Comparison of ENCODE assay signal across 17 cellular contexts in the genomic region with DNA sequence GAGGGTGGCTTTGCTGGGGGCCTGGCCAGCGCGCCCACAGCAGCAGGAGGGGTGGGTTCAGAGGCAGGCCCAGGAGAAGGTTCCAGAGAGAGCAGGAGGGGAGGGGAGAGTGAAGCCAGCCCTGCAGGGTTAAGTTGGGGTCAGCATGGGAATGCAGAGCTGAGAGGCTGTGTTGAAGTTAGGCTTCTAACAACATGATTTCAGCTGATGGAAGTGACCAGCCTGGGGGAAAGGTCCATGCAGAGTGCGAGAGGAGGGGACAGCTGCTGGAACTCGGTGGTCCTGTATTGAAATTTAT. TPM values are rescaled to one million over a fixed set of nuclear protein-coding genes. Genes with fewer than 3 reads are reported as not detected.
A peak's percentile ranks its signal among the peaks of the same experiment; 100 is the strongest.
DNase-seq lines count a peak whose midpoint lies in the region; ATAC-seq, FAIRE-seq and TF ChIP-seq lines count a peak whose summit lies in the region.
"Had no signal": no experiment of that assay in that cellular context is flagged by ENCODE, and none has a peak within 500 bp of the region (broad histone marks: within the 10 kb centered on the region; RNA-seq: fewer than 3 reads in every experiment).

No MANE protein-coding gene starts in this region.

- FAIRE-seq in endothelial cell of umbilical vein (lab: Jason Lieb, UNC): no peak
- FAIRE-seq: D721Med had no signal

- no peaks in the 10 kb centered on the region for H3K9me3 Mint-ChIP-seq in activated naive CD4-positive, alpha-beta T cell treated with anti-CD3 and anti-CD28 coated beads, Interleukin-2, amount 50 U/mL, for 72 hours
- no peaks in the 10 kb centered on the region for H3K9me3 Mint-ChIP-seq in activated naive CD4-positive, alpha-beta T cell treated with anti-CD3 and anti-CD28 coated beads, Interleukin-2, amount 10 ng/mL, durations not matched to agents 7 days and 5 days
- no peaks in the 10 kb centered on the region for H3K9me3 Mint-ChIP-seq in stimulated activated memory B cell treated with anti-CD40 and anti-IgM and Interleukin-4, amounts not matched to agents 10 μg/mL and 1 μg/mL and 100 μg/mL, for 72 hours

- H3K4me3 ChIP-seq in RWPE2 (ENCODE audit: severe bottlenecking) (no peak overlapping the region), endothelial cell of umbilical vein (replicated peaks in 1 of 3; ENCODE audit: insufficient read depth in 1 of 3, low read depth in 1 of 3, low read length in 3 of 3) (no peak overlapping the region)

- H3K27me3 ChIP-seq in RWPE2 (ENCODE audit: insufficient read depth, poor library complexity, severe bottlenecking): no peaks in the 10 kb centered on the region
- H3K27me3 ChIP-seq in endothelial cell of umbilical vein (ENCODE audit: control insufficient read depth in 2 of 2, insufficient read depth in 2 of 2, low read length in 2 of 2): no peaks in the 10 kb centered on the region

- no peaks in the 10 kb centered on the region for H3K27me3 Mint-ChIP-seq in activated naive CD4-positive, alpha-beta T cell treated with anti-CD3 and anti-CD28 coated beads, Interleukin-2, amount 10 ng/mL, durations not matched to agents 7 days and 5 days
- H3K27me3 Mint-ChIP-seq in stimulated activated memory B cell treated with anti-CD40 and anti-IgM and Interleukin-4, amounts not matched to agents 10 μg/mL and 1 μg/mL and 100 μg/mL, for 72 hours: no peaks in the 10 kb centered on the region

- H3K4me1 ChIP-seq in RWPE2 (ENCODE audit: insufficient read depth, poor library complexity, severe bottlenecking) (no peaks in the 10 kb centered on the region), endothelial cell of umbilical vein (ENCODE audit: control insufficient read depth, extremely low read depth, insufficient read depth, low read length) (peaks cover 25% of the 10 kb centered on the region)

- peaks cover 2% of the 10 kb centered on the region for H3K4me1 Mint-ChIP-seq in activated naive CD4-positive, alpha-beta T cell treated with anti-CD3 and anti-CD28 coated beads, Interleukin-2, amount 10 ng/mL, durations not matched to agents 7 days and 5 days
- peaks cover 21% of the 10 kb centered on the region for H3K4me1 Mint-ChIP-seq in stimulated activated memory B cell treated with anti-CD40 and anti-IgM and Interleukin-4, amounts not matched to agents 10 μg/mL and 1 μg/mL and 100 μg/mL, for 72 hours

- no peak for DNase-seq in activated naive CD4-positive, alpha-beta T cell treated with anti-CD3 and anti-CD28 coated beads, Interleukin-2, amount 50 U/mL, for 72 hours (ENCODE audit: low spot score in 2 of 2)
- no peak for DNase-seq in activated naive CD4-positive, alpha-beta T cell treated with anti-CD3 and anti-CD28 coated beads, Interleukin-2, amount 10 ng/mL, durations not matched to agents 7 days and 5 days
- DNase-seq in RWPE2 (ENCODE audit: low spot score) (peak; percentile 23), endothelial cell of umbilical vein (ENCODE audit: low read depth, low spot score) (no peak), AML-193 (lab: John Stamatoyannopoulos, UW) (no peak)
- DNase-seq: amniotic stem cell; central memory CD4-positive, alpha-beta T cell; NCI-H187; NCI-H446 treated with DMSO at 0.1 percent for 48 hours; occipital lobe had no signal

- H3K9me3 ChIP-seq in RWPE2 (ENCODE audit: severe bottlenecking) (no peaks in the 10 kb centered on the region), endothelial cell of umbilical vein (replicated peaks; ENCODE audit: control insufficient read depth, insufficient read depth, low read length) (no peaks in the 10 kb centered on the region)

- TF ChIP-seq POLR2A in endothelial cell of umbilical vein (IDR thresholded peaks at IDR 0.05; ENCODE audit: low read depth, low read length): no peak

- H3K4me3 Mint-ChIP-seq in activated naive CD4-positive, alpha-beta T cell treated with anti-CD3 and anti-CD28 coated beads, Interleukin-2, amount 10 ng/mL, durations not matched to agents 7 days and 5 days: no peak overlapping the region
- H3K4me3 Mint-ChIP-seq in stimulated activated memory B cell treated with anti-CD40 and anti-IgM and Interleukin-4, amounts not matched to agents 10 μg/mL and 1 μg/mL and 100 μg/mL, for 72 hours: no peak overlapping the region

- BruUV-seq in endothelial cell of umbilical vein (replicated peaks; lab: Mats Ljungman, UMichigan): no TSS peak

- no peak overlapping the region for H3K27ac ChIP-seq in RWPE2 (ENCODE audit: poor library complexity, severe bottlenecking)
- peak overlapping the region; percentile 78 for H3K27ac ChIP-seq in endothelial cell of umbilical vein (ENCODE audit: insufficient read depth, low read depth, low read length)

- dilution Hi-C loops in endothelial cell of umbilical vein (cut with MboI; ENCODE audit: extremely low pct_ligation_motif_present, low sequenced_read_pairs): no loop called here

- H3K9me1 ChIP-seq in endothelial cell of umbilical vein (replicated peaks; ENCODE audit: control insufficient read depth, extremely low read depth, insufficient read depth, low read length): no peaks in the 10 kb centered on the region

- H3K79me2 ChIP-seq in endothelial cell of umbilical vein (ENCODE audit: control insufficient read depth, insufficient read depth, low read length): no peaks in the 10 kb centered on the region

- CTCF ChIA-PET in activated naive CD4-positive, alpha-beta T cell treated with anti-CD3 and anti-CD28 coated beads, Interleukin-2, amount 10 ng/mL, durations not matched to agents 7 days and 5 days (lab: Charles Lee): no interaction called here
- CTCF ChIA-PET in endothelial cell of umbilical vein (lab: Charles Lee): interaction anchor here (1.0 to 1.8 kb wide), 4 partner anchors 36 to 91 kb away, joined by 3 to 9 read pairs (median 6); a partner anchor contains a TSS

- peaks cover 27 to 67% of the 10 kb centered on the region in 2 donors for H3K36me3 Mint-ChIP-seq in activated naive CD4-positive, alpha-beta T cell treated with anti-CD3 and anti-CD28 coated beads, Interleukin-2, amount 50 U/mL, for 72 hours
- peaks cover 62% of the 10 kb centered on the region for H3K36me3 Mint-ChIP-seq in activated naive CD4-positive, alpha-beta T cell treated with anti-CD3 and anti-CD28 coated beads, Interleukin-2, amount 10 ng/mL, durations not matched to agents 7 days and 5 days
- peaks cover 85% of the 10 kb centered on the region for H3K36me3 Mint-ChIP-seq in stimulated activated memory B cell treated with anti-CD40 and anti-IgM and Interleukin-4, amounts not matched to agents 10 μg/mL and 1 μg/mL and 100 μg/mL, for 72 hours

- peak overlapping the region; percentile 80 to 97 for H3K27ac Mint-ChIP-seq in activated naive CD4-positive, alpha-beta T cell treated with anti-CD3 and anti-CD28 coated beads, Interleukin-2, amount 50 U/mL, for 72 hours
- H3K27ac Mint-ChIP-seq in activated naive CD4-positive, alpha-beta T cell treated with anti-CD3 and anti-CD28 coated beads, Interleukin-2, amount 10 ng/mL, durations not matched to agents 7 days and 5 days: no peak overlapping the region
- H3K27ac Mint-ChIP-seq in stimulated activated memory B cell treated with anti-CD40 and anti-IgM and Interleukin-4, amounts not matched to agents 10 μg/mL and 1 μg/mL and 100 μg/mL, for 72 hours: peak overlapping the region; percentile 73

- POLR2A ChIA-PET in endothelial cell of umbilical vein (lab: Charles Lee): interaction anchor here (1.0 kb wide), 1 partner anchor 36 kb away, joined by 3 read pairs; a partner anchor contains a TSS

- TF ChIP-seq CTCF in RWPE2 (IDR thresholded peaks at IDR 0.05; ENCODE audit: poor library complexity, severe bottlenecking) (no peak), endothelial cell of umbilical vein (IDR thresholded peaks at IDR 0.05; ENCODE audit: extremely low read depth in 1 of 2, insufficient read depth in 1 of 2, low read depth in 1 of 2, low read length in 2 of 2) (no peak)

- H4K20me1 ChIP-seq in endothelial cell of umbilical vein (replicated peaks; ENCODE audit: control insufficient read depth, extremely low read depth, insufficient read depth, low read length): no peaks in the 10 kb centered on the region

- intact Hi-C loops in endothelial cell of umbilical vein (cut with micrococcal nuclease): loop anchor here (2.0 to 10.0 kb wide), 2 partner anchors 36 to 96 kb away; a partner anchor contains a TSS

- no peak overlapping the region for H3K4me2 ChIP-seq in endothelial cell of umbilical vein (ENCODE audit: insufficient read depth, low read length)

- ATAC-seq in activated naive CD4-positive, alpha-beta T cell treated with anti-CD3 and anti-CD28 coated beads, Interleukin-2, amount 50 U/mL, for 72 hours: peak in 1 of 2 donors; percentile 21
- ATAC-seq in RWPE2 (ENCODE audit: low read depth) (no peak), HG03280 (IDR thresholded peaks at IDR 0.05; ENCODE audit: unreplicated experiment) (no peak), GM19035 (IDR thresholded peaks at IDR 0.05; ENCODE audit: unreplicated experiment) (no peak)
- ATAC-seq in stimulated activated memory B cell treated with anti-CD40 and anti-IgM and Interleukin-4, amounts not matched to agents 10 μg/mL and 1 μg/mL and 100 μg/mL, for 72 hours: peak; percentile 31

- no peak overlapping the region for H3K9ac ChIP-seq in endothelial cell of umbilical vein (replicated peaks; ENCODE audit: extremely low read depth, insufficient read depth, low read length)

- peaks cover 3% of the 10 kb centered on the region; the same call in 1 of the 2 replicates for H3K36me3 ChIP-seq in RWPE2 (ENCODE audit: low read depth)
- peaks cover 3 to 37% of the 10 kb centered on the region in 2 experiments for H3K36me3 ChIP-seq in endothelial cell of umbilical vein (ENCODE audit: control insufficient read depth in 2 of 2, extremely low read depth in 1 of 2, insufficient read depth in 2 of 2, low read length in 2 of 2)

- no peak overlapping the region for H2AFZ ChIP-seq in endothelial cell of umbilical vein (ENCODE audit: low read depth, low read length)

RNA-seq across cellular contexts. Expression of a gene that starts 35.9 kb away (rescaled TPM):
- 100 to 1,000 TPM; 102 to 135 TPM for total RNA-seq in activated naive CD4-positive, alpha-beta T cell treated with anti-CD3 and anti-CD28 coated beads, Interleukin-2, amount 50 U/mL, for 72 hours
- 96.2 and 99.2 TPM in 2 replicates for total RNA-seq in endothelial cell of umbilical vein
- 73.5 and 77.5 TPM in 2 replicates for polyA plus RNA-seq in endothelial cell of umbilical vein
- 52.3 and 58.9 TPM in 2 replicates for polyA plus RNA-seq in endothelial cell of umbilical vein (2011; cell fraction: cytosol; rRNA removed)
- 271 and 353 TPM in 2 replicates for polyA plus RNA-seq in endothelial cell of umbilical vein (2011; cell fraction: nucleus; rRNA removed)
- 93.3 and 93.6 TPM in 2 replicates for polyA plus RNA-seq in endothelial cell of umbilical vein (2012)
- polyA minus RNA-seq in endothelial cell of umbilical vein: 108 and 125 TPM in 2 replicates
- polyA minus RNA-seq in endothelial cell of umbilical vein (2011; cell fraction: cytosol; rRNA and poly(A)+ RNA removed): 21.8 TPM
- 142 and 151 TPM in 2 replicates for polyA minus RNA-seq in endothelial cell of umbilical vein (2011; cell fraction: nucleus; rRNA and poly(A)+ RNA removed)

RNA-seq across cellular contexts. Expression of a gene that starts 38.1 kb away (rescaled TPM):
- not detected for total RNA-seq in activated naive CD4-positive, alpha-beta T cell treated with anti-CD3 and anti-CD28 coated beads, Interleukin-2, amount 50 U/mL, for 72 hours
- total RNA-seq in endothelial cell of umbilical vein: not detected in 2 replicates
- 0.07 and 0.08 TPM in 2 replicates for polyA plus RNA-seq in endothelial cell of umbilical vein
- not detected in 2 replicates for polyA plus RNA-seq in endothelial cell of umbilical vein (2011; cell fraction: cytosol; rRNA removed)
- polyA plus RNA-seq in endothelial cell of umbilical vein (2011; cell fraction: nucleus; rRNA removed): 0.53 and 0.59 TPM in 2 replicates
- not detected in 2 replicates for polyA plus RNA-seq in endothelial cell of umbilical vein (2012)
- polyA minus RNA-seq in endothelial cell of umbilical vein: 0.21 and 0.97 TPM in 2 replicates
- polyA minus RNA-seq in endothelial cell of umbilical vein (2011; cell fraction: cytosol; rRNA and poly(A)+ RNA removed): not detected
- 0.53 and 0.82 TPM in 2 replicates for polyA minus RNA-seq in endothelial cell of umbilical vein (2011; cell fraction: nucleus; rRNA and poly(A)+ RNA removed)
- total RNA-seq: G401, occipital lobe had no signal

RNA-seq across cellular contexts. Expression of a gene that starts 40.7 kb away (rescaled TPM):
- total RNA-seq in activated naive CD4-positive, alpha-beta T cell treated with anti-CD3 and anti-CD28 coated beads, Interleukin-2, amount 50 U/mL, for 72 hours: 10 to 100 TPM; 41.4 to 54.1 TPM
- total RNA-seq in endothelial cell of umbilical vein: 166 and 171 TPM in 2 replicates
- 175 and 195 TPM in 2 replicates for polyA plus RNA-seq in endothelial cell of umbilical vein
- 95.6 and 104 TPM in 2 replicates for polyA plus RNA-seq in endothelial cell of umbilical vein (2011; cell fraction: cytosol; rRNA removed)
- polyA plus RNA-seq in endothelial cell of umbilical vein (2011; cell fraction: nucleus; rRNA removed): 59.4 and 61.8 TPM in 2 replicates
- polyA plus RNA-seq in endothelial cell of umbilical vein (2012): 77.5 and 97.2 TPM in 2 replicates
- polyA minus RNA-seq in endothelial cell of umbilical vein: 168 and 190 TPM in 2 replicates
- 101 TPM for polyA minus RNA-seq in endothelial cell of umbilical vein (2011; cell fraction: cytosol; rRNA and poly(A)+ RNA removed)
- 23.2 and 30.1 TPM in 2 replicates for polyA minus RNA-seq in endothelial cell of umbilical vein (2011; cell fraction: nucleus; rRNA and poly(A)+ RNA removed)

RNA-seq across cellular contexts. Expression of a gene that starts 48.9 kb away (rescaled TPM):
- total RNA-seq in activated naive CD4-positive, alpha-beta T cell treated with anti-CD3 and anti-CD28 coated beads, Interleukin-2, amount 50 U/mL, for 72 hours: not detected
- total RNA-seq in endothelial cell of umbilical vein: not detected in 2 replicates
- 0.14 and 0.17 TPM in 2 replicates for polyA plus RNA-seq in endothelial cell of umbilical vein
- 0.06 TPM in 1 of 2 replicates, not detected in the other for polyA plus RNA-seq in endothelial cell of umbilical vein (2011; cell fraction: cytosol; rRNA removed)
- 0.55 and 0.70 TPM in 2 replicates for polyA plus RNA-seq in endothelial cell of umbilical vein (2011; cell fraction: nucleus; rRNA removed)
- polyA plus RNA-seq in endothelial cell of umbilical vein (2012): not detected in 2 replicates
- not detected in 2 replicates for polyA minus RNA-seq in endothelial cell of umbilical vein
- not detected for polyA minus RNA-seq in endothelial cell of umbilical vein (2011; cell fraction: cytosol; rRNA and poly(A)+ RNA removed)
- not detected in 2 replicates for polyA minus RNA-seq in endothelial cell of umbilical vein (2011; cell fraction: nucleus; rRNA and poly(A)+ RNA removed)
- total RNA-seq: G401; mononuclear cell; T-helper 2 cell treated with Interferon-gamma antibody and Interleukin-4, amounts not matched to agents 100 ng/mL and 5 ng/mL, for 36 hours had no signal

RNA-seq across cellular contexts. Expression of a gene that starts 59.3 kb away (rescaled TPM):
- not detected for total RNA-seq in activated naive CD4-positive, alpha-beta T cell treated with anti-CD3 and anti-CD28 coated beads, Interleukin-2, amount 50 U/mL, for 72 hours
- total RNA-seq in endothelial cell of umbilical vein: 0.30 TPM in 1 of 2 replicates, not detected in the other
- polyA plus RNA-seq in endothelial cell of umbilical vein: 0.28 and 0.35 TPM in 2 replicates
- 0.07 TPM in 1 of 2 replicates, not detected in the other for polyA plus RNA-seq in endothelial cell of umbilical vein (2011; cell fraction: cytosol; rRNA removed)
- 0.78 and 1.9 TPM in 2 replicates for polyA plus RNA-seq in endothelial cell of umbilical vein (2011; cell fraction: nucleus; rRNA removed)
- 0.30 TPM in 1 of 2 replicates, not detected in the other for polyA plus RNA-seq in endothelial cell of umbilical vein (2012)
- polyA minus RNA-seq in endothelial cell of umbilical vein: 0.41 TPM in 1 of 2 replicates, not detected in the other
- polyA minus RNA-seq in endothelial cell of umbilical vein (2011; cell fraction: cytosol; rRNA and poly(A)+ RNA removed): not detected
- not detected in 2 replicates for polyA minus RNA-seq in endothelial cell of umbilical vein (2011; cell fraction: nucleus; rRNA and poly(A)+ RNA removed)
- total RNA-seq: G401, mononuclear cell, occipital lobe had no signal
